32 cellular contexts compared by ENCODE assay signal in genomic region chr5:132608107-132608506, GRCh38. TPM values are rescaled to one million over a fixed set of nuclear protein-coding genes. Genes with fewer than 3 reads are reported as not detected.
"Had no signal": no experiment of that assay in that cellular context is flagged by ENCODE, and none has a peak within 500 bp of the region (broad histone marks: within the 10 kb centered on the region; RNA-seq: fewer than 3 reads in every experiment).

No MANE protein-coding gene starts in this region.

- H2AFZ ChIP-seq: hepatocyte had no signal

- H3K4me1 ChIP-seq: ascending aorta, esophagus muscularis mucosa, gastroesophageal sphincter, heart right ventricle had no signal

- ATAC-seq: activated naive CD4-positive, alpha-beta T cell treated with anti-CD3 and anti-CD28 coated beads, Interleukin-2, amount 50 U/mL, for 72 hours; effector memory CD8-positive, alpha-beta T cell; gastroesophageal sphincter; heart right ventricle; WTC11 had no signal

- H3K27ac ChIP-seq: ascending aorta, brain microvascular endothelial cell, esophagus muscularis mucosa, gastroesophageal sphincter, heart right ventricle, hepatocyte, VCaP had no signal

- H3K4me2 ChIP-seq: hepatocyte had no signal

- H3K79me2 ChIP-seq: hepatocyte had no signal

- H3K27me3 ChIP-seq: ascending aorta, brain microvascular endothelial cell, esophagus muscularis mucosa, gastroesophageal sphincter, heart right ventricle, hepatocyte had no signal

- DNase-seq: activated CD4-positive, alpha-beta memory T cell treated with anti-CD3 and anti-CD28 coated beads, Interleukin-2, amount 10 ng/mL, durations not matched to agents 7 days and 5 days; activated CD4-positive, alpha-beta T cell treated with anti-CD3 and anti-CD28 coated beads for 1 hour; activated CD4-positive, alpha-beta T cell treated with anti-CD3 and anti-CD28 coated beads for 4 hours; activated CD4-positive, alpha-beta T cell treated with anti-CD3 and anti-CD28 coated beads, Interleukin-2, amount 10 ng/mL, durations not matched to agents 7 days and 5 days; activated CD4-positive, alpha-beta T cell treated with anti-CD3 and anti-CD28 coated beads, Interleukin-2, amount 50 U/mL, for 4 hours; activated gamma-delta T cell; activated naive CD4-positive, alpha-beta T cell; activated naive CD4-positive, alpha-beta T cell treated with anti-CD3 and anti-CD28 coated beads, Interleukin-2, amount 10 ng/mL, durations not matched to agents 7 days and 5 days; activated naive CD8-positive, alpha-beta T cell treated with anti-CD3 and anti-CD28 coated beads, Interleukin-2, amount 10 ng/mL, durations not matched to agents 7 days and 5 days; activated T-cell treated with anti-CD3 and anti-CD28 coated beads, Interleukin-2, amount 50 U/mL, for 48 hours; brain microvascular endothelial cell; cortex of kidney; dermis blood vessel endothelial cell; effector CD4-positive, alpha-beta T cell; effector memory CD8-positive, alpha-beta T cell; erythroblast; foreskin melanocyte; heart right ventricle; T-helper 2 cell had no signal

- H3K4me3 ChIP-seq: ascending aorta, esophagus muscularis mucosa, gastroesophageal sphincter, heart right ventricle, hepatocyte had no signal

- H3K9me3 ChIP-seq: ascending aorta, esophagus muscularis mucosa, gastroesophageal sphincter, heart right ventricle had no signal

RNA-seq across cellular contexts. Expression of gene IL13, which starts 49.9 kb away (rescaled TPM):
- total RNA-seq: ascending aorta, bronchial epithelial cell, cardiac septum, cerebellum, dermis blood vessel endothelial cell, esophagus muscularis mucosa, fibroblast of lung, fibroblast of villous mesenchyme, gastroesophageal sphincter, glomerular endothelial cell, hepatocyte, WTC11 had no signal
- polyA plus RNA-seq: fibroblast of lung, hepatocyte had no signal
